ENCODE assay signal across 8 cellular contexts in the genomic region with DNA sequence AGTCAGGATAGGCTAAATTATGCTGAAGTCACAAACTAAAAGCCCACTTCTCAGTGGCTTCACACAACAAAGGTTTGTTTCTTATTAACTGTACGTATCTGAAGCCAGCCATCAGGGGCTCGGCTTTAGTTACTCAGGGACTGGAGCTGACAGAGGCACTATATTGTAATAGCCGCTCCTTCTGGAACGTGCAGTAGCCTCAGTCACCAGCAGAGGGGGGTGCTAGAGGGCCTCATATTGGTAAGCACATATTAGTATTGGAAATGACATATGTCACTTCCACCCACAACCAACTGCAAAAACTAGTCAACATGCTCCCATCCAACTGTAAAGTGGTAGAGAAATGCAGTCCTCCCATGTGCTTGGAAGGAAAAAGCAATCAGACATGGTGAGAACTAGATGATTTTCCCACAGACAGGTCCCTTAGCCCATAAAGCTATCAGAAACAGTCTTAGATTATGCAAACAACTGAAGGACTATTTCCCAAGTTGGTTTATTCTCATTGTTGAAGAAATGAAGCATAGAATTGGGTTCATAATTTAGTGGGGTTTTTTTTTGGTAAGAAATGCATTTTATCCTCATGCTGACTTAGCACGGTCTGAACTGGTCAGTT.
DNase-seq lines count a peak whose midpoint lies in the region; ATAC-seq and TF ChIP-seq lines count a peak whose summit lies in the region.

No MANE protein-coding gene starts in this region.

- ATAC-seq in GM19463 (IDR thresholded peaks at IDR 0.05; ENCODE audit: unreplicated experiment) (peak; percentile 95), HG03469 (IDR thresholded peaks at IDR 0.05; ENCODE audit: unreplicated experiment) (peak; percentile 94), upper lobe of left lung (ENCODE audit: low FRiP score in 2 of 2) (peak; percentile 67 to 83)

- H3K27ac ChIP-seq in upper lobe of left lung: no peak overlapping the region

- no peaks in the 10 kb centered on the region for H3K36me3 Mint-ChIP-seq in osteocyte (ENCODE audit: unreplicated experiment)

- no peak for TF ChIP-seq POLR2A in upper lobe of left lung (IDR thresholded peaks at IDR 0.05)

- TF ChIP-seq CTCF in fibroblast of mammary gland (conservative IDR thresholded peaks at IDR 0.05; ENCODE audit: control insufficient read depth, insufficient read depth, low read depth, low read length) (peak; percentile 93), osteocyte (IDR thresholded peaks at IDR 0.05) (peak; percentile 68), upper lobe of left lung (IDR thresholded peaks at IDR 0.05) (peak; percentile 13 to 63 (median 57))

- no peak overlapping the region for H3K4me3 ChIP-seq in fibroblast of mammary gland (ENCODE audit: control insufficient read depth, low read depth, low read length)
- H3K4me3 ChIP-seq in upper lobe of left lung: no peak overlapping the region

- H3K4me1 Mint-ChIP-seq in osteocyte (ENCODE audit: unreplicated experiment): no peaks in the 10 kb centered on the region

- H3K27ac Mint-ChIP-seq in osteocyte (ENCODE audit: unreplicated experiment): no peak overlapping the region

- no peak for TF ChIP-seq EP300 in upper lobe of left lung (IDR thresholded peaks at IDR 0.05)

- no peaks in the 10 kb centered on the region for H3K4me1 ChIP-seq in upper lobe of left lung

- H3K4me3 Mint-ChIP-seq in osteocyte (ENCODE audit: unreplicated experiment): no peak overlapping the region

- WGBS in upper lobe of left lung, 2 donors: 32 to 63% methylated on average over 3 to 5 of the region's 5 CpGs

- no peaks in the 10 kb centered on the region for H3K9me3 ChIP-seq in upper lobe of left lung

- H3K27me3 Mint-ChIP-seq in osteocyte (ENCODE audit: unreplicated experiment): peaks cover 4% of the 10 kb centered on the region

- H3K9me3 Mint-ChIP-seq in osteocyte (ENCODE audit: unreplicated experiment): no peaks in the 10 kb centered on the region

- no peaks in the 10 kb centered on the region for H3K27me3 ChIP-seq in upper lobe of left lung

- no peaks in the 10 kb centered on the region for H3K36me3 ChIP-seq in upper lobe of left lung

- DNase-seq in DMS 273 treated with DMSO at 0.1 percent for 48 hours (lab: John Stamatoyannopoulos, UW) (peak; percentile 3), NOMO-1 (lab: John Stamatoyannopoulos, UW; ENCODE audit: unreplicated experiment in 2 of 2) (peak; percentile 33 to 39), activated T-cell treated with anti-CD3 and anti-CD28 coated beads for 1 hour (ENCODE audit: low read depth) (peak; percentile 42), fibroblast of mammary gland (ENCODE audit: low read depth) (peak; percentile 62), osteocyte (ENCODE audit: extremely low spot score, unreplicated experiment) (no peak), upper lobe of left lung (peak in 1 of 2 donors; percentile 46)
